Comparison of ENCODE assay signal across 1 cellular context in genomic region chr17:7745748-7746470, GRCh38.
TF ChIP-seq lines count a peak whose summit lies in the region.

No MANE protein-coding gene starts in this region.

TF ChIP-seq in SK-N-SH, 30 proteins besides CTCF, POLR2A, EP300 and RAD21 (continued from another document):
- TF ChIP-seq MAX (IDR thresholded peaks at IDR 0.05; ENCODE audit: low read depth) (peak; percentile 62), FOSL2 (IDR thresholded peaks at IDR 0.05; ENCODE audit: borderline replicate concordance, low read depth) (peak; percentile 90), MEF2A (IDR thresholded peaks at IDR 0.05; ENCODE audit: borderline replicate concordance, low read depth) (no peak)
- TF ChIP-seq, protein P1, sequence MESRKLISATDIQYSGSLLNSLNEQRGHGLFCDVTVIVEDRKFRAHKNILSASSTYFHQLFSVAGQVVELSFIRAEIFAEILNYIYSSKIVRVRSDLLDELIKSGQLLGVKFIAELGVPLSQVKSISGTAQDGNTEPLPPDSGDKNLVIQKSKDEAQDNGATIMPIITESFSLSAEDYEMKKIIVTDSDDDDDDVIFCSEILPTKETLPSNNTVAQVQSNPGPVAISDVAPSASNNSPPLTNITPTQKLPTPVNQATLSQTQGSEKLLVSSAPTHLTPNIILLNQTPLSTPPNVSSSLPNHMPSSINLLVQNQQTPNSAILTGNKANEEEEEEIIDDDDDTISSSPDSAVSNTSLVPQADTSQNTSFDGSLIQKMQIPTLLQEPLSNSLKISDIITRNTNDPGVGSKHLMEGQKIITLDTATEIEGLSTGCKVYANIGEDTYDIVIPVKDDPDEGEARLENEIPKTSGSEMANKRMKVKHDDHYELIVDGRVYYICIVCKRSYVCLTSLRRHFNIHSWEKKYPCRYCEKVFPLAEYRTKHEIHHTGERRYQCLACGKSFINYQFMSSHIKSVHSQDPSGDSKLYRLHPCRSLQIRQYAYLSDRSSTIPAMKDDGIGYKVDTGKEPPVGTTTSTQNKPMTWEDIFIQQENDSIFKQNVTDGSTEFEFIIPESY (IDR thresholded peaks at IDR 0.05; ENCODE audit: borderline replicate concordance, low read depth), result no peak
TF ChIP-seq in SK-N-SH: peak in this region for 7.
